ENCODE assay signal across 17 cellular contexts in genomic region chr3:2510746-2511145, GRCh38.
A peak's percentile ranks its signal among the peaks of the same experiment; 100 is the strongest.
DNase-seq lines count a peak whose midpoint lies in the region; ATAC-seq and TF ChIP-seq lines count a peak whose summit lies in the region.
"Had no signal": no experiment of that assay in that cellular context is flagged by ENCODE, and none has a peak within 500 bp of the region (broad histone marks: within the 10 kb centered on the region; RNA-seq: fewer than 3 reads in every experiment).

No MANE protein-coding gene starts in this region.

- no peak for TF ChIP-seq CTCF in dorsolateral prefrontal cortex (IDR thresholded peaks at IDR 0.05 in 54 of 56, conservative IDR thresholded peaks at IDR 0.05 in 2 of 56; ENCODE audit: low read depth in 1 of 56, partially characterized antibody in 56 of 56)
- no peak for TF ChIP-seq CTCF in neural cell (IDR thresholded peaks at IDR 0.05; ENCODE audit: poor library complexity, severe bottlenecking)

- H3K79me2 ChIP-seq in neural cell (replicated peaks; ENCODE audit: insufficient read depth, low read length), result no peaks in the 10 kb centered on the region
- no peaks in the 10 kb centered on the region for H3K79me2 ChIP-seq in mesendoderm (ENCODE audit: control insufficient read depth, insufficient read depth, low read length)

- H3K36me3 ChIP-seq in neural cell (ENCODE audit: insufficient read depth, low read length) (no peaks in the 10 kb centered on the region), mesendoderm (ENCODE audit: control insufficient read depth, insufficient read depth, low read length) (no peaks in the 10 kb centered on the region)
- H3K36me3 ChIP-seq: SJSA1 had no signal

- H2BK5ac ChIP-seq in mesendoderm (ENCODE audit: low read length), result no peak overlapping the region

- no peak for TF ChIP-seq RAD21 in neural cell (conservative IDR thresholded peaks at IDR 0.05)

- H2BK120ac ChIP-seq in mesendoderm (ENCODE audit: low read depth, low read length), result no peak overlapping the region

- no peak overlapping the region for H3K4me2 ChIP-seq in neural cell (ENCODE audit: low read length)
- no peak overlapping the region for H3K4me2 ChIP-seq in mesendoderm (ENCODE audit: low read length)

- no peak overlapping the region for H3K23ac ChIP-seq in mesendoderm (ENCODE audit: low read length)

- H3K9ac ChIP-seq in neural cell (ENCODE audit: low read length) (no peak overlapping the region), mesendoderm (ENCODE audit: low read length) (no peak overlapping the region)
- H3K9ac ChIP-seq: GM23248 had no signal

- H3K4me1 ChIP-seq in mesendoderm (ENCODE audit: control insufficient read depth, low read depth, low read length), result no peaks in the 10 kb centered on the region
- H3K4me1 ChIP-seq: SJSA1 had no signal

- no peak overlapping the region for H2BK15ac ChIP-seq in mesendoderm (replicated peaks; ENCODE audit: low read depth)

- no peak overlapping the region for H4K8ac ChIP-seq in mesendoderm (ENCODE audit: low read depth, low read length)

- no peak for TF ChIP-seq EP300 in neural cell (conservative IDR thresholded peaks at IDR 0.05; ENCODE audit: poor library complexity, severe bottlenecking)

- H3K27me3 ChIP-seq in dorsolateral prefrontal cortex (peaks cover 0 to 4% (median 0%) of the 10 kb centered on the region in 45 donors), neural cell (ENCODE audit: insufficient read depth, low read depth, low read length) (peaks cover 3% of the 10 kb centered on the region), mesendoderm (ENCODE audit: insufficient read depth, low read length, poor library complexity) (no peaks in the 10 kb centered on the region)
- H3K27me3 ChIP-seq: SJSA1 had no signal

- DNase-seq in NCI-H1694 treated with DMSO at 0.1 percent for 48 hours (lab: John Stamatoyannopoulos, UW) (peak; percentile 20), NCI-H1694 (lab: John Stamatoyannopoulos, UW) (no peak), NCI-H69 (lab: John Stamatoyannopoulos, UW) (peak; percentile 25), dorsolateral prefrontal cortex (no peak), mesendoderm (no peak)
- DNase-seq: ACHN, DND-41, GM23248, H7, Kasumi-1, NCI-H2029 treated with DMSO at 0.1 percent for 48 hours, RPMI8226 had no signal

- no peaks in the 10 kb centered on the region for H3K9me2 ChIP-seq in neural cell (ENCODE audit: insufficient read depth, low read length)

- H3K4ac ChIP-seq in mesendoderm (ENCODE audit: low read depth, low read length), result no peak overlapping the region

- H4K5ac ChIP-seq in mesendoderm (ENCODE audit: low read length), result no peak overlapping the region

- H3K79me1 ChIP-seq in mesendoderm (ENCODE audit: low read length), result no peaks in the 10 kb centered on the region

- ATAC-seq in HG03095 (IDR thresholded peaks at IDR 0.05; ENCODE audit: unreplicated experiment) (no peak), GM18520 (IDR thresholded peaks at IDR 0.05; ENCODE audit: unreplicated experiment) (no peak)

- H3K56ac ChIP-seq in mesendoderm (ENCODE audit: low read length), result no peak overlapping the region

- H3F3A ChIP-seq in neural cell (ENCODE audit: insufficient read depth, low read length, poor library complexity, severe bottlenecking), result no peaks in the 10 kb centered on the region

- H4K20me1 ChIP-seq in neural cell (ENCODE audit: insufficient read depth), result no peaks in the 10 kb centered on the region

- H3K4me3 ChIP-seq in dorsolateral prefrontal cortex (peak overlapping the region in 53 of 59 donors; percentile 14 to 63 (median 46)), neural cell (ENCODE audit: low read length) (peak overlapping the region; percentile 48), mesendoderm (ENCODE audit: low read length) (no peak overlapping the region)
- H3K4me3 ChIP-seq: GM23248, SJSA1 had no signal

- H2AFZ ChIP-seq in neural cell (ENCODE audit: low read depth, low read length), result no peak overlapping the region
- H2AFZ ChIP-seq: GM23248 had no signal

- no peak overlapping the region for H3K18ac ChIP-seq in mesendoderm (ENCODE audit: low read length)

- intact Hi-C loops in dorsolateral prefrontal cortex (cut with DNase I), result no loop called here

- no peak overlapping the region for H2AK5ac ChIP-seq in mesendoderm (ENCODE audit: low read length)

- WGBS in mesendoderm (ENCODE audit: extremely low coverage, insufficient coverage, low lambda C conversion rate), result no CpG with 5 or more reads among the region's 5 CpGs

- H3K27ac ChIP-seq in dorsolateral prefrontal cortex, result peak overlapping the region in 26 of 59 donors; percentile 3 to 71 (median 42)
- no peak overlapping the region for H3K27ac ChIP-seq in neural cell (ENCODE audit: low read length)
- no peak overlapping the region for H3K27ac ChIP-seq in mesendoderm (ENCODE audit: low read depth, low read length)
- H3K27ac ChIP-seq: 22Rv1, GM23248, SJSA1 had no signal

- no peaks in the 10 kb centered on the region for H3K9me3 ChIP-seq in neural cell (ENCODE audit: low read length)
- H3K9me3 ChIP-seq: SJSA1 had no signal

TF ChIP-seq in neural cell, 6 proteins besides CTCF, POLR2A, EP300 and RAD21:
- TF ChIP-seq SMC3 (conservative IDR thresholded peaks at IDR 0.05; ENCODE audit: poor library complexity) (no peak), EZH2 (IDR thresholded peaks at IDR 0.05; ENCODE audit: borderline replicate concordance, insufficient read depth, low read length, poor library complexity, severe bottlenecking) (no peak), TAF1 (IDR thresholded peaks at IDR 0.05; ENCODE audit: low read depth) (no peak), MXI1 (conservative IDR thresholded peaks at IDR 0.05; ENCODE audit: poor library complexity, severe bottlenecking) (no peak)

Comparison
In these comparisons a context has a peak if more than half of its experiments do, and no peak if none do; other contexts are left out.
1. DNase-seq: peak in NCI-H1694 treated with DMSO at 0.1 percent for 48 hours (single experiment) and NCI-H69 (single experiment); none in NCI-H1694 (single experiment), dorsolateral prefrontal cortex (0 of 10) and mesendoderm (single experiment).